Comparison of ENCODE assay signal across 8 cellular contexts in genomic region chr13:113001251-113002140, GRCh38. TPM values are rescaled to one million over a fixed set of nuclear protein-coding genes. Genes with fewer than 3 reads are reported as not detected.
DNase-seq lines count a peak whose midpoint lies in the region; ATAC-seq and TF ChIP-seq lines count a peak whose summit lies in the region.

No MANE protein-coding gene starts in this region.

- H3K9me3 Mint-ChIP-seq in CD8-positive, alpha-beta T cell = no peaks in the 10 kb centered on the region
- H3K9me3 Mint-ChIP-seq in naive B cell = no peaks in the 10 kb centered on the region

- no peaks in the 10 kb centered on the region for H3K27me3 Mint-ChIP-seq in CD8-positive, alpha-beta T cell (ENCODE audit: low read depth)
- peaks cover 5 to 31% (median 14%) of the 10 kb centered on the region in 3 donors for H3K27me3 Mint-ChIP-seq in naive B cell

- peak overlapping the region; percentile 8 for H3K4me3 Mint-ChIP-seq in CD8-positive, alpha-beta T cell
- H3K4me3 Mint-ChIP-seq in naive B cell = peak overlapping the region in 5 of 8 donors; percentile 26 to 66 (median 37)

- TF ChIP-seq CTCF in CD8-positive, alpha-beta T cell (IDR thresholded peaks at IDR 0.05) = no peak
- TF ChIP-seq CTCF in choroid plexus epithelial cell (conservative IDR thresholded peaks at IDR 0.05; ENCODE audit: low read depth, low read length) = no peak

- peaks cover 9% of the 10 kb centered on the region for H3K4me1 ChIP-seq in CD8-positive, alpha-beta T cell (ENCODE audit: insufficient read depth, low read length)

- DNase-seq in CD8-positive, alpha-beta T cell = no peak
- peak; percentile 96 to 98 for DNase-seq in NCI-H187 (lab: John Stamatoyannopoulos, UW)
- peak; percentile 10 for DNase-seq in choroid plexus epithelial cell (ENCODE audit: low read depth)
- DNase-seq in naive B cell = no peak
- DNase-seq in GOT3 (lab: John Stamatoyannopoulos, UW) = no peak
- DNase-seq in T1000 (lab: John Stamatoyannopoulos, UW) = no peak

- no peak overlapping the region for H3K27ac ChIP-seq in CD8-positive, alpha-beta T cell (ENCODE audit: low read depth, low read length)

- no peaks in the 10 kb centered on the region for H3K9me3 ChIP-seq in CD8-positive, alpha-beta T cell (ENCODE audit: low read length)

- peaks cover 30% of the 10 kb centered on the region for H3K4me1 Mint-ChIP-seq in CD8-positive, alpha-beta T cell (ENCODE audit: low read depth)
- peaks cover 7 to 30% (median 26%) of the 10 kb centered on the region in 3 donors for H3K4me1 Mint-ChIP-seq in naive B cell

- H3K36me3 Mint-ChIP-seq in CD8-positive, alpha-beta T cell = peaks cover 1% of the 10 kb centered on the region
- H3K36me3 Mint-ChIP-seq in naive B cell = no peaks in the 10 kb centered on the region

- ATAC-seq in CD8-positive, alpha-beta T cell = no peak
- ATAC-seq in naive B cell (ENCODE audit: low read depth in 2 of 2) = peak in 1 of 2 donors; percentile 16
- ATAC-seq in GM18517 (IDR thresholded peaks at IDR 0.05; ENCODE audit: unreplicated experiment) = no peak
- ATAC-seq in activated CD4-positive, CD25-positive, alpha-beta regulatory T cell treated with anti-CD3 and anti-CD28 coated beads, Interleukin-2, amount 50 U/mL, for 24 hours = no peak

- no peaks in the 10 kb centered on the region for H3K36me3 ChIP-seq in CD8-positive, alpha-beta T cell (ENCODE audit: insufficient read depth, low read length)

- no peak overlapping the region for H3K4me3 ChIP-seq in CD8-positive, alpha-beta T cell (ENCODE audit: low read depth, low read length)
- H3K4me3 ChIP-seq in choroid plexus epithelial cell (ENCODE audit: low read depth, low read length) = no peak overlapping the region

- H3K27me3 ChIP-seq in CD8-positive, alpha-beta T cell (ENCODE audit: insufficient read depth, low read length) = no peaks in the 10 kb centered on the region

- intact Hi-C loops in CD8-positive, alpha-beta T cell (cut with DNase I, micrococcal nuclease) = no loop called here

- no peak overlapping the region for H3K27ac Mint-ChIP-seq in CD8-positive, alpha-beta T cell
- peak overlapping the region in 1 of 6 donors; percentile 33 for H3K27ac Mint-ChIP-seq in naive B cell

- CTCF ChIA-PET in CD8-positive, alpha-beta T cell (lab: Charles Lee) = no interaction called here

- POLR2A ChIA-PET in CD8-positive, alpha-beta T cell (lab: Charles Lee) = no interaction called here

RNA-seq across cellular contexts. Expression of gene MCF2L, which starts 32.5 kb away (rescaled TPM):
- 10 to 100 TPM; 13.7 to 15.0 TPM for total RNA-seq in CD8-positive, alpha-beta T cell
- 1 to 10 TPM; 2.1 to 4.7 (median 4.2) TPM for polyA plus RNA-seq in naive B cell (ENCODE audit: low read depth in 6 of 6)

Comparison
In these comparisons a context has a peak if more than half of its experiments do, and no peak if none do; other contexts are left out.
1. DNase-seq: peak in NCI-H187 (2 of 2) and choroid plexus epithelial cell (single experiment); none in CD8-positive, alpha-beta T cell (0 of 7), naive B cell (single experiment), GOT3 (single experiment) and T1000 (single experiment).